ENCODE assay signal across 24 cellular contexts in genomic region chr3:192077795-192078497, GRCh38.
"Had no signal": no experiment of that assay in that cellular context is flagged by ENCODE, and none has a peak within 500 bp of the region (broad histone marks: within the 10 kb centered on the region; RNA-seq: fewer than 3 reads in every experiment).

No MANE protein-coding gene starts in this region.

- H3K9ac ChIP-seq: KMS-11 had no signal

- H3K27me3 ChIP-seq: brain microvascular endothelial cell had no signal

- H3K4me2 ChIP-seq: KMS-11 had no signal

- H3K36me3 ChIP-seq: brain microvascular endothelial cell had no signal

- H3K27ac ChIP-seq: brain microvascular endothelial cell, KMS-11 had no signal

- ATAC-seq: activated naive CD4-positive, alpha-beta T cell treated with anti-CD3 and anti-CD28 coated beads, Interleukin-2, amount 50 U/mL, for 72 hours; activated naive CD8-positive, alpha-beta T cell treated with anti-CD3 and anti-CD28 coated beads, Interleukin-2, amount 50 U/mL, for 24 hours; activated T-cell treated with anti-CD3 and anti-CD28 coated beads, Interleukin-2, amount 50 U/mL, for 4 hours; T-cell had no signal

- DNase-seq: activated B cell treated with CpG ODN at 0.5 μM for 24 hours; activated CD4-positive, alpha-beta memory T cell treated with anti-CD3 and anti-CD28 coated beads for 36 hours; activated CD4-positive, alpha-beta T cell treated with anti-CD3 and anti-CD28 coated beads for 1 hour; activated CD4-positive, alpha-beta T cell treated with anti-CD3 and anti-CD28 coated beads, Interleukin-2, amount 10 ng/mL, durations not matched to agents 24 days and 14 days; activated CD8-positive, alpha-beta memory T cell treated with anti-CD3 and anti-CD28 coated beads for 24 hours; activated effector memory CD4-positive, alpha-beta T cell treated with anti-CD3 and anti-CD28 coated beads, Interleukin-2, amount 50 U/mL, for 16 hours; activated naive CD4-positive, alpha-beta T cell treated with Interleukin-2 at 50 U/mL for 16 hours; activated naive CD8-positive, alpha-beta T cell treated with anti-CD3 and anti-CD28 coated beads, Interleukin-2, amount 50 U/mL, for 24 hours; activated T-cell treated with anti-CD3 and anti-CD28 coated beads, Interleukin-2, amount 50 U/mL, for 4 hours; amygdala; brain microvascular endothelial cell; cerebellar nuclear complex; MM.1S; NCI-H1417; NCI-H1930; NCI-H345; NCI-H524; NCI-H748 treated with DMSO at 0.1 percent for 48 hours; SIG-M5; T-cell; T-helper 2 cell; T1000 had no signal
